In genomic region chr14:81147140-81147897, GRCh38 we compare ENCODE assay signal across 15 cellular contexts.
A peak's percentile ranks its signal among the peaks of the same experiment; 100 is the strongest.
DNase-seq lines count a peak whose midpoint lies in the region; ATAC-seq lines count a peak whose summit lies in the region.
"Had no signal": no experiment of that assay in that cellular context is flagged by ENCODE, and none has a peak within 500 bp of the region (broad histone marks: within the 10 kb centered on the region; RNA-seq: fewer than 3 reads in every experiment).

No MANE protein-coding gene starts in this region.

- peaks cover 0 to 13% (median 5%) of the 10 kb centered on the region in 11 experiments; a peak in 7 of 22 replicates for H3K9me3 ChIP-seq in BLaER1 treated with 17β-estradiol and CSF1 and Interleukin-3, amounts not matched to agents 10 nM and 100 nM (replicated peaks in 1 of 11)
- H3K9me3 ChIP-seq: adrenal gland, esophagus muscularis mucosa had no signal

- no peak overlapping the region for H3K4me3 ChIP-seq in BLaER1 treated with 17β-estradiol and CSF1 and Interleukin-3, amounts not matched to agents 10 nM and 100 nM
- H3K4me3 ChIP-seq: adrenal gland, esophagus muscularis mucosa had no signal

- H3K36me3 ChIP-seq in BLaER1 treated with 17β-estradiol and CSF1 and Interleukin-3, amounts not matched to agents 10 nM and 100 nM, result no peaks in the 10 kb centered on the region
- H3K36me3 ChIP-seq: adrenal gland, esophagus muscularis mucosa had no signal

- DNase-seq in NCI-H1105 (lab: John Stamatoyannopoulos, UW) (peak; percentile 63), D341Med (ENCODE audit: low spot score) (no peak), ureter (ENCODE audit: low spot score) (no peak)
- DNase-seq in activated T-cell treated with anti-CD3 and anti-CD28 coated beads, Interleukin-2, amount 50 U/mL, for 1 hour, result no peak
- no peak for DNase-seq in stimulated activated CD4-positive, alpha-beta T cell treated with anti-CD3 and anti-CD28 coated beads, Interleukin-4, amount 100 ng/mL, for 24 hours
- DNase-seq: activated CD8-positive, alpha-beta memory T cell treated with anti-CD3 and anti-CD28 coated beads for 24 hours; adrenal gland; C1 segment of cervical spinal cord; mesenchymal stem cell; NCI-H2081 treated with DMSO at 0.1 percent for 48 hours had no signal

- peak; percentile 72 for ATAC-seq in GM18870 (IDR thresholded peaks at IDR 0.05; ENCODE audit: unreplicated experiment)
- ATAC-seq in HG02678 (IDR thresholded peaks at IDR 0.05; ENCODE audit: unreplicated experiment), result peak; percentile 75
- ATAC-seq: stimulated activated effector memory CD8-positive, alpha-beta T cell treated with anti-CD3 and anti-CD28 coated beads, Interleukin-12 subunit alpha, Interleukin-12 subunit beta, amount 100 ng/mL, for 72 hours had no signal

- peak overlapping the region; percentile 43 to 72 (median 64) for H3K4me2 ChIP-seq in BLaER1 treated with 17β-estradiol and CSF1 and Interleukin-3, amounts not matched to agents 10 nM and 100 nM

- no peaks in the 10 kb centered on the region for H3K27me3 ChIP-seq in BLaER1 treated with 17β-estradiol and CSF1 and Interleukin-3, amounts not matched to agents 10 nM and 100 nM
- H3K27me3 ChIP-seq: adrenal gland, esophagus muscularis mucosa had no signal

- H3K4me1 ChIP-seq in BLaER1 treated with 17β-estradiol and CSF1 and Interleukin-3, amounts not matched to agents 10 nM and 100 nM, result peaks cover 13 to 21% (median 17%) of the 10 kb centered on the region in 10 experiments

- H3K9ac ChIP-seq in BLaER1 treated with 17β-estradiol and CSF1 and Interleukin-3, amounts not matched to agents 10 nM and 100 nM, result 0 out of 22 replicates have a peak overlapping the region, but pooled peaks of 1 of the 11 experiments have one; percentile 1

- H4K20me1 ChIP-seq in BLaER1 treated with 17β-estradiol and CSF1 and Interleukin-3, amounts not matched to agents 10 nM and 100 nM, result no peaks in the 10 kb centered on the region

- no peak overlapping the region for H3K27ac ChIP-seq in BLaER1 treated with 17β-estradiol and CSF1 and Interleukin-3, amounts not matched to agents 10 nM and 100 nM
- H3K27ac ChIP-seq: adrenal gland, esophagus muscularis mucosa had no signal
